8 cellular contexts compared by ENCODE assay signal in the genomic region with DNA sequence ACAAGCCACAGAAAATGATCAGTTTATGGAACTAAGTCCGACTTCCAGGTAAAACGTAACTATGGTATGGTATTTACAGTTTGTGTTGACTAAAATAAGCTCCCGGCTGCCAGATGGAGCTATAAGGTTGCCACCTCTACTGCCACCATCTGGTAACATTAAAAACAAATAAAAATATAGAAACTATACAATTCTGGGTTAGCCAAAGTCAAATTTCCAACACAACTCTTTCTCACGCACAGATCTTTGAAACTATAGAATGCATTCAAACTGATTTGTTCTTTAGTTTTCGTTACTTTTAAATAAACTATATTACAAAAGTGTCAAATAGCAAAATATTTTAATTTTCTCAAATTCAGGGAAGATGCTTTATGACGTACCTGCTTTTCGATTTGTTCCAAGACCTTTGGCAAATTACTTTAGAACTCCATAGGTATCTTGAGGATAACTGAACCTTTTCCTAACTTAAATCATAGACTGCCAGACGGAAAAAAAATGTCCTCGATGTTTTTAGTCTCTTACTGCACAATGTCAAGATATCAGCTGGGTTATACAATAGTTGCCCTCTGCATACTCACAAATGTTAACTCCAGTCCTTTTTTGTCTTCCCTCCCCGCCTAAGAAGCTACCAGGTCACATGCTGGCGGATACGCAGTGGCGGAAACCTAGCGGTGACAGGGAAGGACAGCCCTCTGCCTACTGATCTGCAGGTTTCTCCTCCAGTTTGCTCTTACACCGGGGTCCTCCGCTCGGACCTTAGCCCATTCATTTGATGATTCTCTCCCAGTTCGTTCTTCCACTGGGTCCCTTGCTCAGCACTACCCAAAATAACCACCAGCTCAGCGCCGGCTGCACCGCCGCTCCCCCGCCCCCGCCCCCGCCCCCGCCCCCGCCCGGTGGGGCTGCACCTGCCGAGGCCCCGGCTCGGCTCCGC. TPM values are rescaled to one million over a fixed set of nuclear protein-coding genes. Genes with fewer than 3 reads are reported as not detected.
DNase-seq lines count a peak whose midpoint lies in the region; ATAC-seq and TF ChIP-seq lines count a peak whose summit lies in the region.

No MANE protein-coding gene starts in this region.

- intact Hi-C loops in activated B cell treated with CpG ODN at 0.5 μM for 24 hours (cut with micrococcal nuclease) = loop anchor here (1.0 to 5.0 kb wide), 4 partner anchors 43 to 1031 kb away; a partner anchor contains a TSS

- peaks cover 21% of the 10 kb centered on the region for H3K4me1 Mint-ChIP-seq in activated B cell treated with CpG ODN at 0.5 μM for 24 hours
- H3K4me1 Mint-ChIP-seq in chondrocyte (ENCODE audit: low read depth) = peaks cover 36% of the 10 kb centered on the region

- DNase-seq in AG04450 (ENCODE audit: low read depth, low spot score) (no peak), NCI-H2227 (lab: John Stamatoyannopoulos, UW; ENCODE audit: unreplicated experiment) (peak; percentile 46), activated B cell treated with CpG ODN at 0.5 μM for 24 hours (peak; percentile 53), chondrocyte (ENCODE audit: low spot score) (no peak), kidney epithelial cell (ENCODE audit: low read depth) (no peak)
- peak; percentile 36 to 41 for DNase-seq in stimulated activated CD4-positive, alpha-beta T cell treated with anti-CD3 and anti-CD28 coated beads, Interleukin-1b, Interleukin-23, amount 100 ng/mL, for 4 hours (ENCODE audit: low read depth in 2 of 2)

- H3K27ac Mint-ChIP-seq in activated B cell treated with CpG ODN at 0.5 μM for 24 hours (peak overlapping the region; percentile 91), chondrocyte (ENCODE audit: unreplicated experiment) (peak overlapping the region; percentile 96)

- TF ChIP-seq CTCF in AG04450 (IDR thresholded peaks at IDR 0.05; ENCODE audit: low read depth, low read length) (peak; percentile 49), activated B cell treated with CpG ODN at 0.5 μM for 24 hours (IDR thresholded peaks at IDR 0.05) (no peak), chondrocyte (IDR thresholded peaks at IDR 0.05) (peak; percentile 79), kidney epithelial cell (IDR thresholded peaks at IDR 0.05; ENCODE audit: insufficient read depth, low read length, poor library complexity, severe bottlenecking) (peak; percentile 32)

- H3K4me3 ChIP-seq in AG04450 (ENCODE audit: low read depth, low read length) = peak overlapping the region; percentile 73
- H3K4me3 ChIP-seq in kidney epithelial cell (ENCODE audit: low read depth, low read length) = peak overlapping the region; percentile 97

- H3K27me3 ChIP-seq in AG04450 (ENCODE audit: control insufficient read depth, insufficient read depth, low read length) (no peaks in the 10 kb centered on the region), kidney epithelial cell (ENCODE audit: control insufficient read depth, insufficient read depth, low read length) (no peaks in the 10 kb centered on the region)

- H3K27me3 Mint-ChIP-seq in activated B cell treated with CpG ODN at 0.5 μM for 24 hours (no peaks in the 10 kb centered on the region), chondrocyte (ENCODE audit: low read depth) (no peaks in the 10 kb centered on the region)

- CTCF ChIA-PET in AG04450 (lab: Charles Lee) = interaction anchor here (0.6 to 3.6 kb wide), 21 partner anchors 9 to 1559 kb away, joined by 3 to 23 read pairs (median 4); a partner anchor contains a TSS
- CTCF ChIA-PET in activated B cell treated with CpG ODN at 0.5 μM for 24 hours (lab: Charles Lee) = interaction anchor here (0.8 to 2.7 kb wide), 20 partner anchors 9 to 1556 kb away, joined by 3 to 22 read pairs (median 4); a partner anchor contains a TSS

- ATAC-seq in GM18861 (IDR thresholded peaks at IDR 0.05; ENCODE audit: unreplicated experiment) (peak; percentile 33), HG03103 (IDR thresholded peaks at IDR 0.05; ENCODE audit: low read depth, unreplicated experiment) (peak; percentile 34), activated B cell treated with CpG ODN at 0.5 μM for 24 hours (ENCODE audit: low read depth) (peak; percentile 38)

- H3K4me3 Mint-ChIP-seq in activated B cell treated with CpG ODN at 0.5 μM for 24 hours (peak overlapping the region; percentile 98), chondrocyte (ENCODE audit: unreplicated experiment) (peak overlapping the region; percentile 97)

- no peak overlapping the region for H3K27ac ChIP-seq in AG04450 (ENCODE audit: low read depth, low read length)

- no peaks in the 10 kb centered on the region; the same call in 1 of the 2 replicates for H3K9me3 ChIP-seq in AG04450 (ENCODE audit: control insufficient read depth, insufficient read depth, low read length)

- POLR2A ChIA-PET in AG04450 (lab: Yijun Ruan, JAX) = interaction anchor here (0.6 to 3.2 kb wide), 12 partner anchors 10 to 1553 kb away, joined by 3 to 11 read pairs (median 4); a partner anchor contains a TSS
- POLR2A ChIA-PET in activated B cell treated with CpG ODN at 0.5 μM for 24 hours (lab: Charles Lee) = interaction anchor here (0.9 to 3.4 kb wide), 16 partner anchors 9 to 1950 kb away, joined by 3 to 110 read pairs (median 8); a partner anchor contains a TSS

- H3K36me3 ChIP-seq in kidney epithelial cell (ENCODE audit: control insufficient read depth, insufficient read depth, low read length) = no peaks in the 10 kb centered on the region

- H3K9me3 Mint-ChIP-seq in activated B cell treated with CpG ODN at 0.5 μM for 24 hours (no peaks in the 10 kb centered on the region), chondrocyte (ENCODE audit: low read depth) (no peaks in the 10 kb centered on the region)

- H3K36me3 Mint-ChIP-seq in activated B cell treated with CpG ODN at 0.5 μM for 24 hours (ENCODE audit: low read depth) (peaks cover 19% of the 10 kb centered on the region), chondrocyte (ENCODE audit: low read depth) (peaks cover 8% of the 10 kb centered on the region)

RNA-seq across cellular contexts. Expression of a gene that starts 0.9 kb away (rescaled TPM):
- 25.9 and 34.0 TPM in 2 replicates for polyA plus RNA-seq in AG04450 (2011; rRNA removed)
- polyA minus RNA-seq in AG04450 (2011; rRNA and poly(A)+ RNA removed) = 30.1 and 40.9 TPM in 2 replicates
- total RNA-seq in activated B cell treated with CpG ODN at 0.5 μM for 24 hours (6.3 and 7.5 TPM in 2 replicates), chondrocyte (29.8 to 48.2 TPM (median 33.0 TPM) in 3 replicates), kidney epithelial cell (18.4 and 22.5 TPM in 2 replicates)

RNA-seq across cellular contexts. Expression of a gene that starts 43.1 kb away (rescaled TPM):
- polyA plus RNA-seq in AG04450 (2011; rRNA removed) = 31.2 and 46.1 TPM in 2 replicates
- polyA minus RNA-seq in AG04450 (2011; rRNA and poly(A)+ RNA removed) = 22.3 and 36.9 TPM in 2 replicates
- total RNA-seq in activated B cell treated with CpG ODN at 0.5 μM for 24 hours (0.61 and 0.69 TPM in 2 replicates), chondrocyte (25.4 to 33.1 TPM (median 26.0 TPM) in 3 replicates), kidney epithelial cell (8.6 and 10.4 TPM in 2 replicates)

Comparison
In these comparisons a context has a peak if more than half of its experiments do, and no peak if none do; other contexts are left out.
1. DNase-seq: peak in NCI-H2227 (single experiment), activated B cell treated with CpG ODN at 0.5 μM for 24 hours (single experiment) and stimulated activated CD4-positive, alpha-beta T cell treated with anti-CD3 and anti-CD28 coated beads, Interleukin-1b, Interleukin-23, amount 100 ng/mL, for 4 hours (2 of 2); none in AG04450 (single experiment), chondrocyte (single experiment) and kidney epithelial cell (single experiment).
2. Peak in every context shown above with its lines, with median percentiles within 50 percentile points of each other: ATAC-seq.